Comparison of ENCODE assay signal across 15 cellular contexts in genomic region chr22:36055376-36056310, GRCh38. TPM values are rescaled to one million over a fixed set of nuclear protein-coding genes. Genes with fewer than 3 reads are reported as not detected.
DNase-seq lines count a peak whose midpoint lies in the region; ATAC-seq and TF ChIP-seq lines count a peak whose summit lies in the region.
"Had no signal": no experiment of that assay in that cellular context is flagged by ENCODE, and none has a peak within 500 bp of the region (broad histone marks: within the 10 kb centered on the region; RNA-seq: fewer than 3 reads in every experiment).

No MANE protein-coding gene starts in this region.

- TF ChIP-seq CTCF in HFF-Myc (IDR thresholded peaks at IDR 0.05; ENCODE audit: low read depth, low read length, missing control alignments): no peak
- TF ChIP-seq CTCF in MM.1S (IDR thresholded peaks at IDR 0.05; ENCODE audit: low read length): no peak

- H3K4me3 ChIP-seq in HFF-Myc (replicated peaks; ENCODE audit: low read depth, low read length) (no peak overlapping the region), adipocyte (ENCODE audit: low read length) (peak overlapping the region; percentile 29), skeletal muscle satellite cell (ENCODE audit: low read length) (no peak overlapping the region), MM.1S (ENCODE audit: low read length) (no peak overlapping the region)
- H3K4me3 ChIP-seq: esophagus muscularis mucosa, SK-N-MC had no signal

- H3K4me1 ChIP-seq in adipocyte (ENCODE audit: control insufficient read depth, insufficient read depth, low read length): peaks cover 22% of the 10 kb centered on the region
- peaks cover 28% of the 10 kb centered on the region for H3K4me1 ChIP-seq in skeletal muscle satellite cell (ENCODE audit: control insufficient read depth, insufficient read depth, low read length)
- no peaks in the 10 kb centered on the region for H3K4me1 ChIP-seq in MM.1S (ENCODE audit: low read length)

- no peaks in the 10 kb centered on the region for H3K36me3 ChIP-seq in adipocyte (ENCODE audit: control insufficient read depth, insufficient read depth, low read length, severe bottlenecking)
- H3K36me3 ChIP-seq in skeletal muscle satellite cell (ENCODE audit: insufficient read depth, low read length): no peaks in the 10 kb centered on the region
- no peaks in the 10 kb centered on the region for H3K36me3 ChIP-seq in MM.1S (replicated peaks; ENCODE audit: insufficient read depth, low read length)
- H3K36me3 ChIP-seq: esophagus muscularis mucosa had no signal

- H3K27me3 ChIP-seq in adipocyte (replicated peaks; ENCODE audit: control insufficient read depth, insufficient read depth, low read length) (no peaks in the 10 kb centered on the region), skeletal muscle satellite cell (ENCODE audit: control insufficient read depth, insufficient read depth, low read length) (no peaks in the 10 kb centered on the region), MM.1S (replicated peaks; ENCODE audit: insufficient read depth, low read length) (no peaks in the 10 kb centered on the region)
- H3K27me3 ChIP-seq: esophagus muscularis mucosa had no signal

- H3K9ac ChIP-seq in adipocyte (ENCODE audit: low read length) (peak overlapping the region; percentile 57), skeletal muscle satellite cell (ENCODE audit: low read depth, low read length) (peak overlapping the region; percentile 34), MM.1S (ENCODE audit: low read length) (no peak overlapping the region)
- H3K9ac ChIP-seq: KMS-11 had no signal

- ATAC-seq in left ventricle myocardium superior: peak; percentile 58
- ATAC-seq in HG03354 (IDR thresholded peaks at IDR 0.05; ENCODE audit: poor library complexity, severe bottlenecking, unreplicated experiment): no peak
- ATAC-seq: activated CD8-positive, alpha-beta memory T cell treated with anti-CD3 and anti-CD28 coated beads, Interleukin-2, amount 10 ng/mL, durations not matched to agents 7 days and 5 days had no signal

- no peak overlapping the region for H3K27ac ChIP-seq in MM.1S (ENCODE audit: low read length)
- H3K27ac ChIP-seq: esophagus muscularis mucosa, KMS-11, SK-N-MC had no signal

- H3K79me2 ChIP-seq in MM.1S (ENCODE audit: low read length): no peaks in the 10 kb centered on the region

- H4K20me1 ChIP-seq in MM.1S (ENCODE audit: insufficient read depth, low read length): no peaks in the 10 kb centered on the region

- H2AFZ ChIP-seq in MM.1S (ENCODE audit: low read length): no peak overlapping the region

- DNase-seq in HFF-Myc (ENCODE audit: extremely low read depth, low read depth) (peak; percentile 75), adipocyte (ENCODE audit: low read depth) (peak; percentile 83), left ventricle myocardium superior (no peak), MM.1S (no peak)
- no peak for DNase-seq in stimulated activated CD8-positive, alpha-beta memory T cell treated with anti-CD3 and anti-CD28 coated beads, Interleukin-4, amount 100 ng/mL, for 48 hours
- DNase-seq: activated CD8-positive, alpha-beta memory T cell treated with anti-CD3 and anti-CD28 coated beads, Interleukin-2, amount 10 ng/mL, durations not matched to agents 7 days and 5 days; immature natural killer cell; NCI-H1930; NK-92 treated with Interleukin-12 subunit alpha and Interleukin-12 subunit beta, amount 100 ng/mL, for 24 hours; substantia nigra had no signal

- H3F3A ChIP-seq in MM.1S (ENCODE audit: insufficient read depth, low read length): no peaks in the 10 kb centered on the region

- intact Hi-C loops in left ventricle myocardium superior (cut with micrococcal nuclease): no loop called here

- H3K9me3 ChIP-seq in adipocyte (ENCODE audit: control insufficient read depth, low read length): no peaks in the 10 kb centered on the region
- H3K9me3 ChIP-seq in skeletal muscle satellite cell (replicated peaks; ENCODE audit: low read length): no peaks in the 10 kb centered on the region
- H3K9me3 ChIP-seq in MM.1S (replicated peaks; ENCODE audit: insufficient read depth, low read length): no peaks in the 10 kb centered on the region
- H3K9me3 ChIP-seq: esophagus muscularis mucosa had no signal

- no peaks in the 10 kb centered on the region for H3K9me2 ChIP-seq in MM.1S (replicated peaks; ENCODE audit: insufficient read depth, low read length)

- H3K4me2 ChIP-seq in skeletal muscle satellite cell (ENCODE audit: low read length): peak overlapping the region; percentile 52
- no peak overlapping the region for H3K4me2 ChIP-seq in MM.1S (ENCODE audit: low read depth, low read length)
- H3K4me2 ChIP-seq: KMS-11 had no signal

RNA-seq across cellular contexts. Expression of gene RBFOX2, which starts 27.0 kb away (rescaled TPM):
- 76.7 TPM for total RNA-seq in left ventricle myocardium superior
- total RNA-seq in skeletal muscle satellite cell (2012; rRNA removed): 92.5 and 95.7 TPM in 2 replicates

Comparison
In these comparisons a context has a peak if more than half of its experiments do, and no peak if none do; other contexts are left out.
1. DNase-seq: peak in HFF-Myc (single experiment) and adipocyte (single experiment); none in left ventricle myocardium superior (single experiment), MM.1S (single experiment) and stimulated activated CD8-positive, alpha-beta memory T cell treated with anti-CD3 and anti-CD28 coated beads, Interleukin-4, amount 100 ng/mL, for 48 hours (single experiment).